In the genomic region with DNA sequence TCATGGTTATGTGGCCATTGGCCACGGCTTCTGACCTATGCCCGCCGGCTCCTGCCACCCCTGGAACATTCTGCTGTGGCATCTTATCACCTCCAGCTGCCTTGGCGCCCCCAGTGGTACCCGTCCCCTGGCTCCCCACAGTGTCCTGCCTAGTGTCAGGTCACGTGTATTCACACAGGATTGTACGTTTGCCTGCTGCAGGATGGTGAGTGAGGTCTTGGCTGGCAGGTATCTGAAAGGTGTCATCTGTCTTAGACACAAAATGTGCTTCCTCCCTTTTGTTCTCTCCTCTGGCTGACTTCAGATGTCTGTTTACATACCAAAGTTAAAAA, we compare ENCODE assay signal across 1 cellular context.
A peak's percentile ranks its signal among the peaks of the same experiment; 100 is the strongest.
TF ChIP-seq lines count a peak whose summit lies in the region.

No MANE protein-coding gene starts in this region.

TF ChIP-seq in HepG2, 621 proteins besides CTCF, POLR2A, EP300 and RAD21:
- peak; percentile 28; the same call in 1 of the 2 replicates for TF ChIP-seq FOXC1 (CRISPR knock-in tag; IDR thresholded peaks at IDR 0.05; ENCODE audit: borderline replicate concordance)
- TF ChIP-seq, protein P1, sequence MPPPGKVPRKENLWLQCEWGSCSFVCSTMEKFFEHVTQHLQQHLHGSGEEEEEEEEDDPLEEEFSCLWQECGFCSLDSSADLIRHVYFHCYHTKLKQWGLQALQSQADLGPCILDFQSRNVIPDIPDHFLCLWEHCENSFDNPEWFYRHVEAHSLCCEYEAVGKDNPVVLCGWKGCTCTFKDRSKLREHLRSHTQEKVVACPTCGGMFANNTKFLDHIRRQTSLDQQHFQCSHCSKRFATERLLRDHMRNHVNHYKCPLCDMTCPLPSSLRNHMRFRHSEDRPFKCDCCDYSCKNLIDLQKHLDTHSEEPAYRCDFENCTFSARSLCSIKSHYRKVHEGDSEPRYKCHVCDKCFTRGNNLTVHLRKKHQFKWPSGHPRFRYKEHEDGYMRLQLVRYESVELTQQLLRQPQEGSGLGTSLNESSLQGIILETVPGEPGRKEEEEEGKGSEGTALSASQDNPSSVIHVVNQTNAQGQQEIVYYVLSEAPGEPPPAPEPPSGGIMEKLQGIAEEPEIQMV (CRISPR knock-in tag; IDR thresholded peaks at IDR 0.05; ENCODE audit: low read depth), result no peak
- 0 out of 2 replicates have a peak, but pooled peaks have one; percentile 11 for TF ChIP-seq ZNF589 (CRISPR knock-in tag; conservative IDR thresholded peaks at IDR 0.05)
- no peak for TF ChIP-seq MAFK (conservative IDR thresholded peaks at IDR 0.05 in 1 of 2, IDR thresholded peaks at IDR 0.05 in 1 of 2; ENCODE audit: low read length in 2 of 2)
- TF ChIP-seq ZNF7 (CRISPR knock-in tag; IDR thresholded peaks at IDR 0.05), result 0 out of 2 replicates have a peak, but pooled peaks have one; percentile 2
- TF ChIP-seq BORCS8-MEF2B (CRISPR knock-in tag; IDR thresholded peaks at IDR 0.05), result 0 out of 2 replicates have a peak, but pooled peaks have one; percentile 9
- peak; percentile 44; the same call in 1 of the 2 replicates for TF ChIP-seq GPN1 (CRISPR knock-in tag; IDR thresholded peaks at IDR 0.05; ENCODE audit: borderline replicate concordance)
- no peak for TF ChIP-seq RNF2 (conservative IDR thresholded peaks at IDR 0.05; ENCODE audit: low read depth)
- no peak; the same call in 1 of the 2 replicates for TF ChIP-seq ZBTB7A (CRISPR knock-in tag; IDR thresholded peaks at IDR 0.05)
- TF ChIP-seq, protein P2, sequence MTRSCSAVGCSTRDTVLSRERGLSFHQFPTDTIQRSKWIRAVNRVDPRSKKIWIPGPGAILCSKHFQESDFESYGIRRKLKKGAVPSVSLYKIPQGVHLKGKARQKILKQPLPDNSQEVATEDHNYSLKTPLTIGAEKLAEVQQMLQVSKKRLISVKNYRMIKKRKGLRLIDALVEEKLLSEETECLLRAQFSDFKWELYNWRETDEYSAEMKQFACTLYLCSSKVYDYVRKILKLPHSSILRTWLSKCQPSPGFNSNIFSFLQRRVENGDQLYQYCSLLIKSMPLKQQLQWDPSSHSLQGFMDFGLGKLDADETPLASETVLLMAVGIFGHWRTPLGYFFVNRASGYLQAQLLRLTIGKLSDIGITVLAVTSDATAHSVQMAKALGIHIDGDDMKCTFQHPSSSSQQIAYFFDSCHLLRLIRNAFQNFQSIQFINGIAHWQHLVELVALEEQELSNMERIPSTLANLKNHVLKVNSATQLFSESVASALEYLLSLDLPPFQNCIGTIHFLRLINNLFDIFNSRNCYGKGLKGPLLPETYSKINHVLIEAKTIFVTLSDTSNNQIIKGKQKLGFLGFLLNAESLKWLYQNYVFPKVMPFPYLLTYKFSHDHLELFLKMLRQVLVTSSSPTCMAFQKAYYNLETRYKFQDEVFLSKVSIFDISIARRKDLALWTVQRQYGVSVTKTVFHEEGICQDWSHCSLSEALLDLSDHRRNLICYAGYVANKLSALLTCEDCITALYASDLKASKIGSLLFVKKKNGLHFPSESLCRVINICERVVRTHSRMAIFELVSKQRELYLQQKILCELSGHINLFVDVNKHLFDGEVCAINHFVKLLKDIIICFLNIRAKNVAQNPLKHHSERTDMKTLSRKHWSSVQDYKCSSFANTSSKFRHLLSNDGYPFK (CRISPR knock-in tag; IDR thresholded peaks at IDR 0.05; ENCODE audit: borderline replicate concordance), result no peak
